Comparison of ENCODE assay signal across 1 cellular context in the genomic region with DNA sequence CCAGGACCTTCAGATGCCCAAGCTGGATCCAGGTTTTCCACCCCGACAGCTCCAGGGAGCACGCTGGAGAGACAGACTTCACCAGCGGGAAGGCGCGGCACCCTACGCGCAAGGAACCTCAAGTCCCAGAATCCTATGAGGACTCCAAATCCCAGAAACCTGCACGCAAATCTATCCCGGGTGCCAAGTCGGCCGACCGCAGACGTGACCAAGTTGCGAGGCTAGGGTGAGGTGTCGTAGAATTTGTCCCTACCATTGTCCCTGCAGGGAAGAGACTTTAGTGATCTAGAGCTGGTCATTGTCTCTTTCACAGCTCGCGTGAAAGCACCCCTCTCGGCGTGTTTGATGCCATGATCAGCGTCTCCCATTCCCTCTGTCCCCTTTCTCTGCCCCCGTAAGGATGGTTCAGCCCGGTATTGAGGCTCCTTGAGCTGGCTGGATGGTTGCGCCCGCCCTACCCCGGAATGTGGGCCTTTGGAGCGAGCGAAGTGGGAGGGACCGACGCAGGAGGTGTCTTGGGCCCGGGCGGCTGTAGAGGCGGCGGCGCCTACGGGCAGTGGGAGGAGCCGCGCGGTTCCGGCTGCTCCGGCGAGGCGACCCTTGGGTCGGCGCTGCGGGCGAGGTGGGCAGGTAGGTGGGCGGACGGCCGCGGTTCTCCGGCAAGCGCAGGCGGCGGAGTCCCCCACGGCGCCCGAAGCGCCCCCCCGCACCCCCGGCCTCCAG.
A peak's percentile ranks its signal among the peaks of the same experiment; 100 is the strongest.
TF ChIP-seq lines count a peak whose summit lies in the region.

TSS of gene PRKCI (plus strand) at position 501 of the 723 bp plus-strand sequence. CDS start 246 bp downstream, outside the sequence.

TF ChIP-seq in K562, 482 proteins besides CTCF, POLR2A, EP300 and RAD21 (continued from another document and continues in another):
- 0 out of 2 replicates have a peak, but pooled peaks have one; percentile 21 for TF ChIP-seq MAFK (IDR thresholded peaks at IDR 0.05; ENCODE audit: low read length)
- no peak for TF ChIP-seq ZSCAN29 (IDR thresholded peaks at IDR 0.05)
- peak; percentile 60 for TF ChIP-seq HNRNPLL (IDR thresholded peaks at IDR 0.05; ENCODE audit: low read depth, low read length, poor library complexity, severe bottlenecking)
- TF ChIP-seq PTTG1 (tag; IDR thresholded peaks at IDR 0.05; ENCODE audit: low read depth) = no peak
- TF ChIP-seq, protein P1, sequence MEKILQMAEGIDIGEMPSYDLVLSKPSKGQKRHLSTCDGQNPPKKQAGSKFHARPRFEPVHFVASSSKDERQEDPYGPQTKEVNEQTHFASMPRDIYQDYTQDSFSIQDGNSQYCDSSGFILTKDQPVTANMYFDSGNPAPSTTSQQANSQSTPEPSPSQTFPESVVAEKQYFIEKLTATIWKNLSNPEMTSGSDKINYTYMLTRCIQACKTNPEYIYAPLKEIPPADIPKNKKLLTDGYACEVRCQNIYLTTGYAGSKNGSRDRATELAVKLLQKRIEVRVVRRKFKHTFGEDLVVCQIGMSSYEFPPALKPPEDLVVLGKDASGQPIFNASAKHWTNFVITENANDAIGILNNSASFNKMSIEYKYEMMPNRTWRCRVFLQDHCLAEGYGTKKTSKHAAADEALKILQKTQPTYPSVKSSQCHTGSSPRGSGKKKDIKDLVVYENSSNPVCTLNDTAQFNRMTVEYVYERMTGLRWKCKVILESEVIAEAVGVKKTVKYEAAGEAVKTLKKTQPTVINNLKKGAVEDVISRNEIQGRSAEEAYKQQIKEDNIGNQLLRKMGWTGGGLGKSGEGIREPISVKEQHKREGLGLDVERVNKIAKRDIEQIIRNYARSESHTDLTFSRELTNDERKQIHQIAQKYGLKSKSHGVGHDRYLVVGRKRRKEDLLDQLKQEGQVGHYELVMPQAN (IDR thresholded peaks at IDR 0.05; ENCODE audit: borderline replicate concordance) = no peak
- TF ChIP-seq, protein P2, sequence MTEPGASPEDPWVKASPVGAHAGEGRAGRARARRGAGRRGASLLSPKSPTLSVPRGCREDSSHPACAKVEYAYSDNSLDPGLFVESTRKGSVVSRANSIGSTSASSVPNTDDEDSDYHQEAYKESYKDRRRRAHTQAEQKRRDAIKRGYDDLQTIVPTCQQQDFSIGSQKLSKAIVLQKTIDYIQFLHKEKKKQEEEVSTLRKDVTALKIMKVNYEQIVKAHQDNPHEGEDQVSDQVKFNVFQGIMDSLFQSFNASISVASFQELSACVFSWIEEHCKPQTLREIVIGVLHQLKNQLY (CRISPR knock-in tag; conservative IDR thresholded peaks at IDR 0.05) = no peak
- peak; percentile 33; the same call in 1 of the 2 replicates for TF ChIP-seq PML (IDR thresholded peaks at IDR 0.05; ENCODE audit: low read length)
- no peak for TF ChIP-seq RBM25 (IDR thresholded peaks at IDR 0.05; ENCODE audit: low read depth, low read length, severe bottlenecking)
- TF ChIP-seq BRD4 (IDR thresholded peaks at IDR 0.05) = no peak
- 0 out of 2 replicates have a peak, but pooled peaks have one; percentile 17 for TF ChIP-seq HBP1 (CRISPR knock-in tag; IDR thresholded peaks at IDR 0.05)
- TF ChIP-seq BRCA1 (IDR thresholded peaks at IDR 0.05) = no peak
- no peak for TF ChIP-seq BRCA1 (CRISPR knock-in tag; IDR thresholded peaks at IDR 0.05)
- 0 out of 2 replicates have a peak, but pooled peaks have one; percentile 31 for TF ChIP-seq HLTF (IDR thresholded peaks at IDR 0.05)
- TF ChIP-seq CBX3 (IDR thresholded peaks at IDR 0.05; ENCODE audit: borderline replicate concordance in 1 of 2, low read length in 2 of 2) = no peak; a peak in 1 of 3 replicates
- TF ChIP-seq MCM3 (IDR thresholded peaks at IDR 0.05) = no peak
- TF ChIP-seq E2F8 (IDR thresholded peaks at IDR 0.05; ENCODE audit: low read depth, partially characterized antibody) = no peak
- no peak; the same call in 1 of the 2 replicates for TF ChIP-seq ETV1 (tag; conservative IDR thresholded peaks at IDR 0.05; ENCODE audit: low read depth)
- no peak for TF ChIP-seq SNAPC5 (CRISPR knock-in tag; IDR thresholded peaks at IDR 0.05)
- no peak for TF ChIP-seq ZFP30 (CRISPR knock-in tag; IDR thresholded peaks at IDR 0.05; ENCODE audit: borderline replicate concordance)
- no peak for TF ChIP-seq ZEB2 (IDR thresholded peaks at IDR 0.05)
- peak; percentile 92 for TF ChIP-seq FOXM1 (IDR thresholded peaks at IDR 0.05; ENCODE audit: low read depth)
- TF ChIP-seq FOXM1 (CRISPR knock-in tag; IDR thresholded peaks at IDR 0.05; ENCODE audit: low read depth) = 0 out of 2 replicates have a peak, but pooled peaks have one; percentile 50
- TF ChIP-seq, protein P3, sequence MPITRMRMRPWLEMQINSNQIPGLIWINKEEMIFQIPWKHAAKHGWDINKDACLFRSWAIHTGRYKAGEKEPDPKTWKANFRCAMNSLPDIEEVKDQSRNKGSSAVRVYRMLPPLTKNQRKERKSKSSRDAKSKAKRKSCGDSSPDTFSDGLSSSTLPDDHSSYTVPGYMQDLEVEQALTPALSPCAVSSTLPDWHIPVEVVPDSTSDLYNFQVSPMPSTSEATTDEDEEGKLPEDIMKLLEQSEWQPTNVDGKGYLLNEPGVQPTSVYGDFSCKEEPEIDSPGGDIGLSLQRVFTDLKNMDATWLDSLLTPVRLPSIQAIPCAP (CRISPR knock-in tag; IDR thresholded peaks at IDR 0.05; ENCODE audit: borderline replicate concordance) = no peak
- TF ChIP-seq TGIF2 (CRISPR knock-in tag; IDR thresholded peaks at IDR 0.05) = no peak
- no peak for TF ChIP-seq ETS2 (tag; IDR thresholded peaks at IDR 0.05; ENCODE audit: borderline replicate concordance, poor library complexity, severe bottlenecking)
- TF ChIP-seq ZNF217 (CRISPR knock-in tag; IDR thresholded peaks at IDR 0.05) = no peak
- TF ChIP-seq ZKSCAN1 (IDR thresholded peaks at IDR 0.05; ENCODE audit: low read depth, low read length) = no peak
- no peak for TF ChIP-seq SMC3 (conservative IDR thresholded peaks at IDR 0.05; ENCODE audit: insufficient read depth, low read depth, low read length)
- no peak for TF ChIP-seq HINFP (tag; conservative IDR thresholded peaks at IDR 0.05; ENCODE audit: low read depth)
- TF ChIP-seq, protein P4, sequence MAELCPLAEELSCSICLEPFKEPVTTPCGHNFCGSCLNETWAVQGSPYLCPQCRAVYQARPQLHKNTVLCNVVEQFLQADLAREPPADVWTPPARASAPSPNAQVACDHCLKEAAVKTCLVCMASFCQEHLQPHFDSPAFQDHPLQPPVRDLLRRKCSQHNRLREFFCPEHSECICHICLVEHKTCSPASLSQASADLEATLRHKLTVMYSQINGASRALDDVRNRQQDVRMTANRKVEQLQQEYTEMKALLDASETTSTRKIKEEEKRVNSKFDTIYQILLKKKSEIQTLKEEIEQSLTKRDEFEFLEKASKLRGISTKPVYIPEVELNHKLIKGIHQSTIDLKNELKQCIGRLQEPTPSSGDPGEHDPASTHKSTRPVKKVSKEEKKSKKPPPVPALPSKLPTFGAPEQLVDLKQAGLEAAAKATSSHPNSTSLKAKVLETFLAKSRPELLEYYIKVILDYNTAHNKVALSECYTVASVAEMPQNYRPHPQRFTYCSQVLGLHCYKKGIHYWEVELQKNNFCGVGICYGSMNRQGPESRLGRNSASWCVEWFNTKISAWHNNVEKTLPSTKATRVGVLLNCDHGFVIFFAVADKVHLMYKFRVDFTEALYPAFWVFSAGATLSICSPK (IDR thresholded peaks at IDR 0.05; ENCODE audit: borderline replicate concordance) = peak; percentile 41; the same call in 1 of the 2 replicates
- TF ChIP-seq SIN3A (IDR thresholded peaks at IDR 0.05; ENCODE audit: borderline replicate concordance in 2 of 2, control insufficient read depth in 1 of 2, low read depth in 2 of 2, low read length in 2 of 2) = no peak
- TF ChIP-seq FUS (optimal IDR thresholded peaks at IDR 0.05; ENCODE audit: low read depth, low read length) = no peak
- no peak for TF ChIP-seq CEBPZ (IDR thresholded peaks at IDR 0.05; ENCODE audit: borderline replicate concordance, low read depth, low read length)
- peak; percentile 48; the same call in 1 of the 2 replicates for TF ChIP-seq TCF7 (IDR thresholded peaks at IDR 0.05; ENCODE audit: borderline replicate concordance)
- no peak for TF ChIP-seq CBFA2T2 (conservative IDR thresholded peaks at IDR 0.05)
- TF ChIP-seq DPF2 (IDR thresholded peaks at IDR 0.05) = no peak
- no peak for TF ChIP-seq EHMT2 (IDR thresholded peaks at IDR 0.05)
- no peak for TF ChIP-seq GTF2A2 (tag; IDR thresholded peaks at IDR 0.05)
- TF ChIP-seq USF1 (CRISPR knock-in tag; IDR thresholded peaks at IDR 0.05) = no peak
